ENCODE assay signal across 1 cellular context in the genomic region with DNA sequence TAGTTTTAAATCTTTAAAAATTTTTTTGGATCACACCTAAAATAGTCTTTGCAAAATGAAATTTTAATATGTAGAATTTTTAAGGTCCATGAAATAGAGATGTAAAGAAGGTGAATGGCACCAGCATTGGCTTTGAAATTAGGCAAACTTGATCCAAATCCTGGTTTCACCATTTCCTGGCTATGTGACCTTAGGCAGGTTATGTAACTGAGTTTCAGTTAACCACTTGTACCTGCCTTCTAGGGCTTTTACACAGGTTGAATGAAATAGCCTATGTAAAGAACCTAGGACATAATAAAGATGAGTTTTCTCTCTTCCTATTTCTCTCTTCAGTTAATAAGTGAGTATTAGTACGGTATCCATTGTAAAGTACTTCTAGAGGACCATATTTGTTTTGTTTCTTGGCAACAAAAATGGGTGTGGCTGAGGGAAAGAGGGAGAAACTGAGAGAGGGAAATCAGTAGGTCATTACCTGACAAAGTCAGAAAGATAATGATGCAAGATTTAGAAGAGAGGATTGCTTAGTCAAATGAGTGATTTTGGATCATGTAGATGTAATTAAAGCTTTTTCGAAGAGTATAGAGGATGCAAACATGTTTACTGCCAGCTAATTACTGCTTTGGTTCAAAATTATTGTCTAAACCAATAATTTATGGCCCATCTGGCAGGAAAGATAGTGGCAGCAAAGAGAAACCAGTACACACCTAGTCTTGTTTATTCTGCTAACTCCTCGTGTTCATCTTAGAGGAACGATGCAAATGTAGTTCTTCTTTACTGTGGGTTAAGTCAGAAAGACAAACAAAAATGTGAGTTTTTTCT.
TF ChIP-seq lines count a peak whose summit lies in the region.

No MANE protein-coding gene starts in this region.

TF ChIP-seq in GM12878, 131 proteins besides CTCF, POLR2A, EP300 and RAD21 (continued from another document):
- TF ChIP-seq, protein P1, sequence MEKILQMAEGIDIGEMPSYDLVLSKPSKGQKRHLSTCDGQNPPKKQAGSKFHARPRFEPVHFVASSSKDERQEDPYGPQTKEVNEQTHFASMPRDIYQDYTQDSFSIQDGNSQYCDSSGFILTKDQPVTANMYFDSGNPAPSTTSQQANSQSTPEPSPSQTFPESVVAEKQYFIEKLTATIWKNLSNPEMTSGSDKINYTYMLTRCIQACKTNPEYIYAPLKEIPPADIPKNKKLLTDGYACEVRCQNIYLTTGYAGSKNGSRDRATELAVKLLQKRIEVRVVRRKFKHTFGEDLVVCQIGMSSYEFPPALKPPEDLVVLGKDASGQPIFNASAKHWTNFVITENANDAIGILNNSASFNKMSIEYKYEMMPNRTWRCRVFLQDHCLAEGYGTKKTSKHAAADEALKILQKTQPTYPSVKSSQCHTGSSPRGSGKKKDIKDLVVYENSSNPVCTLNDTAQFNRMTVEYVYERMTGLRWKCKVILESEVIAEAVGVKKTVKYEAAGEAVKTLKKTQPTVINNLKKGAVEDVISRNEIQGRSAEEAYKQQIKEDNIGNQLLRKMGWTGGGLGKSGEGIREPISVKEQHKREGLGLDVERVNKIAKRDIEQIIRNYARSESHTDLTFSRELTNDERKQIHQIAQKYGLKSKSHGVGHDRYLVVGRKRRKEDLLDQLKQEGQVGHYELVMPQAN (conservative IDR thresholded peaks at IDR 0.05) = no peak
- no peak for TF ChIP-seq TARDBP (IDR thresholded peaks at IDR 0.05; ENCODE audit: borderline replicate concordance)
- no peak for TF ChIP-seq ZNF207 (IDR thresholded peaks at IDR 0.05; ENCODE audit: borderline replicate concordance)
- no peak for TF ChIP-seq PAX8 (IDR thresholded peaks at IDR 0.05)
- TF ChIP-seq TCF3 (IDR thresholded peaks at IDR 0.05; ENCODE audit: borderline replicate concordance, insufficient read depth, low read depth, low read length) = no peak
- TF ChIP-seq, protein P2, sequence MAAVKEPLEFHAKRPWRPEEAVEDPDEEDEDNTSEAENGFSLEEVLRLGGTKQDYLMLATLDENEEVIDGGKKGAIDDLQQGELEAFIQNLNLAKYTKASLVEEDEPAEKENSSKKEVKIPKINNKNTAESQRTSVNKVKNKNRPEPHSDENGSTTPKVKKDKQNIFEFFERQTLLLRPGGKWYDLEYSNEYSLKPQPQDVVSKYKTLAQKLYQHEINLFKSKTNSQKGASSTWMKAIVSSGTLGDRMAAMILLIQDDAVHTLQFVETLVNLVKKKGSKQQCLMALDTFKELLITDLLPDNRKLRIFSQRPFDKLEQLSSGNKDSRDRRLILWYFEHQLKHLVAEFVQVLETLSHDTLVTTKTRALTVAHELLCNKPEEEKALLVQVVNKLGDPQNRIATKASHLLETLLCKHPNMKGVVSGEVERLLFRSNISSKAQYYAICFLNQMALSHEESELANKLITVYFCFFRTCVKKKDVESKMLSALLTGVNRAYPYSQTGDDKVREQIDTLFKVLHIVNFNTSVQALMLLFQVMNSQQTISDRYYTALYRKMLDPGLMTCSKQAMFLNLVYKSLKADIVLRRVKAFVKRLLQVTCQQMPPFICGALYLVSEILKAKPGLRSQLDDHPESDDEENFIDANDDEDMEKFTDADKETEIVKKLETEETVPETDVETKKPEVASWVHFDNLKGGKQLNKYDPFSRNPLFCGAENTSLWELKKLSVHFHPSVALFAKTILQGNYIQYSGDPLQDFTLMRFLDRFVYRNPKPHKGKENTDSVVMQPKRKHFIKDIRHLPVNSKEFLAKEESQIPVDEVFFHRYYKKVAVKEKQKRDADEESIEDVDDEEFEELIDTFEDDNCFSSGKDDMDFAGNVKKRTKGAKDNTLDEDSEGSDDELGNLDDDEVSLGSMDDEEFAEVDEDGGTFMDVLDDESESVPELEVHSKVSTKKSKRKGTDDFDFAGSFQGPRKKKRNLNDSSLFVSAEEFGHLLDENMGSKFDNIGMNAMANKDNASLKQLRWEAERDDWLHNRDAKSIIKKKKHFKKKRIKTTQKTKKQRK (IDR thresholded peaks at IDR 0.05; ENCODE audit: low read depth, low read length) = no peak
- no peak for TF ChIP-seq ZNF274 (IDR thresholded peaks at IDR 0.05; ENCODE audit: insufficient read depth, insufficient read length)
- no peak for TF ChIP-seq EGR1 (IDR thresholded peaks at IDR 0.05; ENCODE audit: borderline replicate concordance in 1 of 2, low read depth in 2 of 2, low read length in 2 of 2)
